Comparison of ENCODE assay signal across 1 cellular context in genomic region chr16:3400779-3401688, GRCh38.
TF ChIP-seq lines count a peak whose summit lies in the region.

Gene ZNF174, plus strand, starts transcription at chr16:3401215. Its CDS starts 790 bp downstream, at chr16:3402005.
Gene ZSCAN32, minus strand, starts transcription at chr16:3401004. Its CDS starts 3,447 bp downstream, at chr16:3397557.

TF ChIP-seq in GM12878, 131 proteins besides CTCF, POLR2A, EP300 and RAD21 (continued from another document and continues in another):
- TF ChIP-seq NKRF (conservative IDR thresholded peaks at IDR 0.05), result peak; percentile 90
- TF ChIP-seq CBX5 (IDR thresholded peaks at IDR 0.05; ENCODE audit: low read depth), result peak; percentile 13
- TF ChIP-seq GATAD2B (conservative IDR thresholded peaks at IDR 0.05; ENCODE audit: low read depth), result peak; percentile 93; the same call in 1 of the 2 replicates
- TF ChIP-seq NFIC (IDR thresholded peaks at IDR 0.05; ENCODE audit: low read depth, low read length), result no peak
- peak; percentile 85 for TF ChIP-seq ELK1 (IDR thresholded peaks at IDR 0.05; ENCODE audit: low read depth, low read length)
- TF ChIP-seq YBX1 (IDR thresholded peaks at IDR 0.05), result no peak
- TF ChIP-seq TCF3 (IDR thresholded peaks at IDR 0.05; ENCODE audit: borderline replicate concordance, insufficient read depth, low read depth, low read length), result peak; percentile 62; the same call in 1 of the 2 replicates
- TF ChIP-seq STAT1 (conservative IDR thresholded peaks at IDR 0.05), result 0 out of 2 replicates have a peak, but pooled peaks have one; percentile 14
- TF ChIP-seq CUX1 (IDR thresholded peaks at IDR 0.05; ENCODE audit: insufficient replicate concordance, low read depth, low read length), result no peak
- TF ChIP-seq MXI1 (IDR thresholded peaks at IDR 0.05; ENCODE audit: low read depth, low read length), result peak; percentile 26; the same call in 1 of the 2 replicates
- TF ChIP-seq PRDM15 (CRISPR knock-in tag; IDR thresholded peaks at IDR 0.05), result no peak
- TF ChIP-seq NR2C2 (IDR thresholded peaks at IDR 0.05; ENCODE audit: borderline replicate concordance, control insufficient read depth, insufficient read length, low read depth), result no peak
- TF ChIP-seq MLLT1 (IDR thresholded peaks at IDR 0.05), result peak; percentile 55; the same call in 1 of the 2 replicates
- no peak for TF ChIP-seq STAT3 (IDR thresholded peaks at IDR 0.05; ENCODE audit: low read depth, low read length)
- no peak for TF ChIP-seq SUPT20H (IDR thresholded peaks at IDR 0.05; ENCODE audit: borderline replicate concordance, control insufficient read depth, low read depth, low read length)
- peak; percentile 88 for TF ChIP-seq SMARCA5 (IDR thresholded peaks at IDR 0.05)
- TF ChIP-seq CHD1 (IDR thresholded peaks at IDR 0.05; ENCODE audit: low read depth, low read length), result no peak
- peak; percentile 89 for TF ChIP-seq KLF5 (IDR thresholded peaks at IDR 0.05; ENCODE audit: partially characterized antibody)
- no peak for TF ChIP-seq ZBTB33 (IDR thresholded peaks at IDR 0.05)
- no peak for TF ChIP-seq ATF3 (IDR thresholded peaks at IDR 0.05; ENCODE audit: borderline replicate concordance, extremely low read depth, low read depth, low read length)
- no peak for TF ChIP-seq ZNF274 (IDR thresholded peaks at IDR 0.05; ENCODE audit: insufficient read depth, insufficient read length)
- no peak for TF ChIP-seq CBX3 (IDR thresholded peaks at IDR 0.05; ENCODE audit: borderline replicate concordance, low read depth)
- no peak for TF ChIP-seq JUND (IDR thresholded peaks at IDR 0.05; ENCODE audit: low read depth, low read length)
- TF ChIP-seq POLR2AphosphoS5 (IDR thresholded peaks at IDR 0.05; ENCODE audit: low read length), result peak; percentile 89
- no peak for TF ChIP-seq RBBP5 (conservative IDR thresholded peaks at IDR 0.05)
- peak; percentile 96 for TF ChIP-seq LARP7 (IDR thresholded peaks at IDR 0.05)
- no peak for TF ChIP-seq IKZF2 (IDR thresholded peaks at IDR 0.05)
- TF ChIP-seq PBX3 (IDR thresholded peaks at IDR 0.05; ENCODE audit: insufficient replicate concordance, low read depth, low read length), result peak; percentile 99
- TF ChIP-seq HSF1 (IDR thresholded peaks at IDR 0.05; ENCODE audit: low read depth, low read length), result no peak
- TF ChIP-seq CEBPB (IDR thresholded peaks at IDR 0.05; ENCODE audit: borderline replicate concordance in 1 of 2, low read depth in 2 of 2, low read length in 2 of 2), result no peak
- 0 out of 2 replicates have a peak, but pooled peaks have one; percentile 87 for TF ChIP-seq POLR2AphosphoS2 (IDR thresholded peaks at IDR 0.05; ENCODE audit: low read depth, low read length)
- TF ChIP-seq ZNF217 (IDR thresholded peaks at IDR 0.05), result peak; percentile 67; the same call in 1 of the 2 replicates
- TF ChIP-seq POU2F2 (IDR thresholded peaks at IDR 0.05; ENCODE audit: borderline replicate concordance, low read depth, low read length), result peak; percentile 29; the same call in 1 of the 3 replicates
- TF ChIP-seq CBFB (IDR thresholded peaks at IDR 0.05; ENCODE audit: low read depth), result peak; percentile 54; the same call in 1 of the 2 replicates
- peak; percentile 65 for TF ChIP-seq NR2F1 (conservative IDR thresholded peaks at IDR 0.05)
- no peak for TF ChIP-seq RCOR1 (conservative IDR thresholded peaks at IDR 0.05; ENCODE audit: low read depth, low read length)
- TF ChIP-seq BACH1 (IDR thresholded peaks at IDR 0.05; ENCODE audit: borderline replicate concordance), result peak; percentile 77
